8 cellular contexts compared by ENCODE assay signal in the genomic region with DNA sequence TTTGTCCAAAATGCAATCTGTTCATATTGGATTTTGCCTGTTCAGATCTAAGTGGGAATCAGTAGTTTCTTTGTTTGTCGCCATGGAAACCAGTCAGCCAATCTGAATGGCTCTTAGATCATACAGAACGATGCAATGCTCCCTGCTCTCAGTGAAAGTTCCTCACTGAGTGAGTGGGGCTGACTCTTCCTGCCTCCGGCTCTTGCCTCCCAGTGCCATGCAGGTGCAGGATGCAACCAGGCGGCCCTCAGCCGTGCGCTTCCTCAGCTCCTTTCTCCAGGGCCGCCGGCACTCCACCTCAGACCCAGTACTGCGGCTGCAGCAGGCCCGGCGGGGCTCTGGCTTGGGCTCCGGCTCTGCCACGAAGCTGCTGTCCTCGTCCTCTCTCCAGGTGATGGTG. TPM values are rescaled to one million over a fixed set of nuclear protein-coding genes. Genes with fewer than 3 reads are reported as not detected.
DNase-seq lines count a peak whose midpoint lies in the region; ATAC-seq, FAIRE-seq and TF ChIP-seq lines count a peak whose summit lies in the region.

A gene with protein sequence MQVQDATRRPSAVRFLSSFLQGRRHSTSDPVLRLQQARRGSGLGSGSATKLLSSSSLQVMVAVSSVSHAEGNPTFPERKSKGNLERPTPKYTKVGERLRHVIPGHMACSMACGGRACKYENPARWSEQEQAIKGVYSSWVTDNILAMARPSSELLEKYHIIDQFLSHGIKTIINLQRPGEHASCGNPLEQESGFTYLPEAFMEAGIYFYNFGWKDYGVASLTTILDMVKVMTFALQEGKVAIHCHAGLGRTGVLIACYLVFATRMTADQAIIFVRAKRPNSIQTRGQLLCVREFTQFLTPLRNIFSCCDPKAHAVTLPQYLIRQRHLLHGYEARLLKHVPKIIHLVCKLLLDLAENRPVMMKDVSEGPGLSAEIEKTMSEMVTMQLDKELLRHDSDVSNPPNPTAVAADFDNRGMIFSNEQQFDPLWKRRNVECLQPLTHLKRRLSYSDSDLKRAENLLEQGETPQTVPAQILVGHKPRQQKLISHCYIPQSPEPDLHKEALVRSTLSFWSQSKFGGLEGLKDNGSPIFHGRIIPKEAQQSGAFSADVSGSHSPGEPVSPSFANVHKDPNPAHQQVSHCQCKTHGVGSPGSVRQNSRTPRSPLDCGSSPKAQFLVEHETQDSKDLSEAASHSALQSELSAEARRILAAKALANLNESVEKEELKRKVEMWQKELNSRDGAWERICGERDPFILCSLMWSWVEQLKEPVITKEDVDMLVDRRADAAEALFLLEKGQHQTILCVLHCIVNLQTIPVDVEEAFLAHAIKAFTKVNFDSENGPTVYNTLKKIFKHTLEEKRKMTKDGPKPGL (plus strand): TSS at position 151 of the 400 bp plus-strand sequence. CDS start 67 bp downstream, at position 218.

- no peaks in the 10 kb centered on the region for H3K9me3 Mint-ChIP-seq in CD4-positive, alpha-beta T cell

- H3K4me2 ChIP-seq in A549, result peak within 1 kb of the TSS; percentile 1; the same call in 1 of the 3 replicates

- ATAC-seq in A549, result peak in 1 of 2 experiments; percentile 78; a peak in 4 of 6 replicates
- no peak for ATAC-seq in GM19467 (IDR thresholded peaks at IDR 0.05; ENCODE audit: unreplicated experiment)
- no peak for ATAC-seq in HG03442 (IDR thresholded peaks at IDR 0.05; ENCODE audit: unreplicated experiment)
- ATAC-seq in CD4-positive, alpha-beta T cell (ENCODE audit: poor library complexity), result no peak

- TF ChIP-seq POLR2A in A549 (IDR thresholded peaks at IDR 0.05; ENCODE audit: low read length) (no peak), GM12891 (IDR thresholded peaks at IDR 0.05; ENCODE audit: low read depth, low read length) (no peak)

- H3K9ac ChIP-seq in HUES6 (ENCODE audit: low read length), result peak within 1 kb of the TSS; percentile 29

- FAIRE-seq in A549 (lab: Jason Lieb, UNC) (no peak), GM12891 (lab: Jason Lieb, UNC) (no peak)

- DNase-seq in A549 (ENCODE audit: low read depth in 1 of 2, low spot score in 1 of 2) (peak in 1 of 2 experiments; percentile 33), cerebellum (ENCODE audit: low spot score) (peak; percentile 38), kidney glomerular epithelial cell (lab: John Stamatoyannopoulos, UW) (peak; percentile 58), GM12891 (ENCODE audit: insufficient read length, low spot score) (no peak)
- DNase-seq in CD4-positive, alpha-beta T cell, result no peak

- H3K27me3 Mint-ChIP-seq in CD4-positive, alpha-beta T cell, result no peaks in the 10 kb centered on the region

- no peak for TF ChIP-seq CTCF in A549 (IDR thresholded peaks at IDR 0.05)
- no peak for TF ChIP-seq CTCF in CD4-positive, alpha-beta T cell (IDR thresholded peaks at IDR 0.05)

- no peak within 1 kb of the TSS for H3K4me3 ChIP-seq in A549
- H3K4me3 ChIP-seq in HUES6 (ENCODE audit: low read depth, low read length), result peak within 1 kb of the TSS; percentile 33; the same call in 1 of the 2 replicates

- peaks cover 11% of the 10 kb centered on the region for H3K36me3 Mint-ChIP-seq in CD4-positive, alpha-beta T cell (ENCODE audit: low read depth)

- no peak within 1 kb of the TSS for H3K4me3 Mint-ChIP-seq in CD4-positive, alpha-beta T cell

- CTCF ChIA-PET in A549 (lab: Yijun Ruan, JAX), result interaction anchor here (1.2 to 2.0 kb wide), 3 partner anchors 19 to 129 kb away, joined by 3 to 9 read pairs (median 8); no protein-coding TSS in a partner anchor
- CTCF ChIA-PET in CD4-positive, alpha-beta T cell (lab: Charles Lee), result no interaction called here

- H3K27ac ChIP-seq in A549 (peak within 1 kb of the TSS; percentile 46 to 74; a peak in 5 of 6 replicates), HUES6 (ENCODE audit: low read depth, low read length) (no peak within 1 kb of the TSS)
- H3K27ac ChIP-seq in CD4-positive, alpha-beta T cell (ENCODE audit: low read depth, low read length), result no peak within 1 kb of the TSS

- no peak for TF ChIP-seq RAD21 in A549 (conservative IDR thresholded peaks at IDR 0.05 in 1 of 2, IDR thresholded peaks at IDR 0.05 in 1 of 2)

- peaks cover 7% of the 10 kb centered on the region; the same call in 1 of the 2 replicates for H3K36me3 ChIP-seq in HUES6 (ENCODE audit: control insufficient read depth, insufficient read depth, low read length)

- 94% methylated on average over 14 of the region's 14 CpGs for WGBS in A549 (ENCODE audit: missing lambda C conversion rate)

- intact Hi-C loops in CD4-positive, alpha-beta T cell (cut with DNase I, micrococcal nuclease), result no loop called here

- TF ChIP-seq EP300 in A549 (IDR thresholded peaks at IDR 0.05), result no peak

- H3K27me3 ChIP-seq in HUES6 (ENCODE audit: control insufficient read depth, insufficient read depth, low read length), result no peaks in the 10 kb centered on the region
- H3K27me3 ChIP-seq in CD4-positive, alpha-beta T cell (ENCODE audit: control insufficient read depth, insufficient read depth, low read length), result no peaks in the 10 kb centered on the region

- POLR2A ChIA-PET in A549 (lab: Yijun Ruan, JAX), result no interaction called here
- POLR2A ChIA-PET in CD4-positive, alpha-beta T cell (lab: Charles Lee), result no interaction called here

- no peak within 1 kb of the TSS for H3K27ac Mint-ChIP-seq in CD4-positive, alpha-beta T cell

- no peaks in the 10 kb centered on the region for H3K4me1 Mint-ChIP-seq in CD4-positive, alpha-beta T cell (ENCODE audit: low read depth)

- peaks cover 18% of the 10 kb centered on the region; the same call in 2 of the 3 replicates for H3K4me1 ChIP-seq in A549
- peaks cover 15% of the 10 kb centered on the region for H3K4me1 ChIP-seq in HUES6 (ENCODE audit: control insufficient read depth, insufficient read depth, low read length)

- H3K9me3 ChIP-seq in A549 (no peaks in the 10 kb centered on the region), HUES6 (ENCODE audit: control insufficient read depth, insufficient read depth, low read depth, low read length) (no peaks in the 10 kb centered on the region)
- H3K9me3 ChIP-seq in CD4-positive, alpha-beta T cell (ENCODE audit: control insufficient read depth, low read length), result no peaks in the 10 kb centered on the region

TF ChIP-seq in A549, 52 proteins besides CTCF, POLR2A, EP300 and RAD21:
- TF ChIP-seq POLR2AphosphoS2 (conservative IDR thresholded peaks at IDR 0.05; ENCODE audit: low read length), result no peak
- TF ChIP-seq, protein P1, sequence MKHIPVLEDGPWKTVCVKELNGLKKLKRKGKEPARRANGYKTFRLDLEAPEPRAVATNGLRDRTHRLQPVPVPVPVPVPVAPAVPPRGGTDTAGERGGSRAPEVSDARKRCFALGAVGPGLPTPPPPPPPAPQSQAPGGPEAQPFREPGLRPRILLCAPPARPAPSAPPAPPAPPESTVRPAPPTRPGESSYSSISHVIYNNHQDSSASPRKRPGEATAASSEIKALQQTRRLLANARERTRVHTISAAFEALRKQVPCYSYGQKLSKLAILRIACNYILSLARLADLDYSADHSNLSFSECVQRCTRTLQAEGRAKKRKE (CRISPR knock-in tag; IDR thresholded peaks at IDR 0.05; ENCODE audit: low read depth), result no peak
- TF ChIP-seq RFX5 (IDR thresholded peaks at IDR 0.05), result no peak
- no peak for TF ChIP-seq ZC3H11A (IDR thresholded peaks at IDR 0.05)
- TF ChIP-seq, protein P2, sequence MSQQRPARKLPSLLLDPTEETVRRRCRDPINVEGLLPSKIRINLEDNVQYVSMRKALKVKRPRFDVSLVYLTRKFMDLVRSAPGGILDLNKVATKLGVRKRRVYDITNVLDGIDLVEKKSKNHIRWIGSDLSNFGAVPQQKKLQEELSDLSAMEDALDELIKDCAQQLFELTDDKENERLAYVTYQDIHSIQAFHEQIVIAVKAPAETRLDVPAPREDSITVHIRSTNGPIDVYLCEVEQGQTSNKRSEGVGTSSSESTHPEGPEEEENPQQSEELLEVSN (IDR thresholded peaks at IDR 0.05; ENCODE audit: borderline replicate concordance, low read depth), result no peak

TF ChIP-seq in GM12891, 5 proteins besides CTCF, POLR2A, EP300 and RAD21:
- TF ChIP-seq POU2F2 (IDR thresholded peaks at IDR 0.05; ENCODE audit: low read depth, low read length) (no peak), SPI1 (IDR thresholded peaks at IDR 0.05; ENCODE audit: low read depth, low read length) (no peak), TAF1 (IDR thresholded peaks at IDR 0.05; ENCODE audit: low read depth, low read length) (no peak), PAX5 (IDR thresholded peaks at IDR 0.05; ENCODE audit: insufficient read depth, low read length, severe bottlenecking) (no peak), POLR2AphosphoS5 (IDR thresholded peaks at IDR 0.05; ENCODE audit: low read depth, low read length) (no peak)
TF ChIP-seq in GM12891: peak in this region for 0.

RNA-seq across cellular contexts. Expression of the gene that starts here (rescaled TPM):
- polyA plus RNA-seq in A549 (2011; rRNA removed), result 15.1 and 16.9 TPM in 2 replicates
- polyA plus RNA-seq in A549 (2012; cell fraction: cytosol; rRNA removed), result 3.6 and 4.2 TPM in 2 replicates
- polyA plus RNA-seq in A549 (2012; cell fraction: nucleus; rRNA removed), result 5.1 and 7.0 TPM in 2 replicates
- polyA plus RNA-seq in A549 (2017; fragmentation: RNase III; extraction: RNeasy Plus Mini Kit Qiagen cat#74134 plus additional on column Dnase treatment), result 3.6 to 3.9 TPM (median 3.8 TPM) in 3 replicates
- polyA minus RNA-seq in A549 (2011; rRNA and poly(A)+ RNA removed), result 15.9 and 18.1 TPM in 2 replicates
- total RNA-seq in cerebellum, result 22.9 TPM
- 1 to 10 TPM; 2.7 TPM for total RNA-seq in CD4-positive, alpha-beta T cell
- polyA plus RNA-seq in GM12891 (2012; ENCODE audit: low read depth, missing spikeins), result 1.3 TPM

Comparison
In these comparisons a context has a peak if more than half of its experiments do, and no peak if none do; other contexts are left out.
1. DNase-seq: peak in cerebellum (single experiment) and kidney glomerular epithelial cell (single experiment); none in CD4-positive, alpha-beta T cell (0 of 10) and GM12891 (single experiment).
2. H3K27ac ChIP-seq: peak in A549 (2 of 2); none in HUES6 (single experiment) and CD4-positive, alpha-beta T cell (single experiment).